Comparison of ENCODE assay signal across 14 cellular contexts in the genomic region with DNA sequence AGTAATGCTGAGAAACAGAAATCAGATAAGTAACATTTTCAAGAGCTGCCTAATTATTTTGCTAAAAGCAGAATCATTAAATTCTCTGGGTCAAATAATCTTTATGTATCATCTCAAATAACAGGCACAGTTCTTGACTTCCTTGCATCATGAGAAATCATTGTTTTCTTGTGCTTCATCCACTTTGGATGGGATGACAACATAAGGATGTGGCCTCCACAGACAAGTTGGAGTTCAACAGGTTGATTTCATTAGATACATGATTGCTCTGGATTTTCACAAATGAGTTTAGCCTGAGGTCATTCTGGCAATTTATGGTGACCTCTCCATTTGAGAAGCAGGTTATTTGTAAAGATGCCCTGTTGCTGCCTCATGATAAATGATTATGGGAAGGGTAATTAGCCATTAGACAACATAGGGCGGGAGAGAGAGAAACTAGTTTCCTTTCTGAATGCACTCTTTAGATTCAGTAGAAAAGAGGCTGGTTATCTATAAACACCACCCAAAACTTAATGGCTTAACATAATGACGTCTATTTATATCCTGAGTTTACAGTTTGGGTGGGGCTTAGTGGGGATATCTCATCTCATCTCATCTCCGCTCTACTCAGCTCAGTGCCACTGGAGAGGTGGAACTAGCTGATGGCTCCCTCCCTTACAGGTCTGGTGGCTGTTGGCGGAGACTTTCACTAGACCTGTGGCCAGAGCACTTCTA. TPM values are rescaled to one million over a fixed set of nuclear protein-coding genes. Genes with fewer than 3 reads are reported as not detected.
DNase-seq lines count a peak whose midpoint lies in the region; ATAC-seq and TF ChIP-seq lines count a peak whose summit lies in the region.
"Had no signal": no experiment of that assay in that cellular context is flagged by ENCODE, and none has a peak within 500 bp of the region (broad histone marks: within the 10 kb centered on the region; RNA-seq: fewer than 3 reads in every experiment).

No MANE protein-coding gene starts in this region.

- TF ChIP-seq CTCF in chondrocyte (IDR thresholded peaks at IDR 0.05), result no peak
- no peak for TF ChIP-seq CTCF in osteoblast (IDR thresholded peaks at IDR 0.05; ENCODE audit: extremely low read depth, low read depth, low read length)

- H4K20me1 ChIP-seq in osteoblast (ENCODE audit: insufficient read depth, low read length), result no peaks in the 10 kb centered on the region

- H3K36me3 Mint-ChIP-seq in chondrocyte (ENCODE audit: low read depth), result peaks cover 9% of the 10 kb centered on the region

- H3K36me3 ChIP-seq in osteoblast (ENCODE audit: insufficient read depth, low read length), result peaks cover 14% of the 10 kb centered on the region

- H3K9me3 ChIP-seq in osteoblast (ENCODE audit: low read depth, low read length), result no peaks in the 10 kb centered on the region
- H3K9me3 ChIP-seq: MG63 had no signal

- no peak overlapping the region for H3K4me3 Mint-ChIP-seq in chondrocyte (ENCODE audit: unreplicated experiment)
- H3K4me3 Mint-ChIP-seq: nephron progenitor cell had no signal

- H3K27ac Mint-ChIP-seq in chondrocyte (ENCODE audit: unreplicated experiment), result peak overlapping the region; percentile 75

- peaks cover 35% of the 10 kb centered on the region for H3K4me1 Mint-ChIP-seq in chondrocyte (ENCODE audit: low read depth)

- no peak overlapping the region for H3K4me3 ChIP-seq in osteoblast (ENCODE audit: insufficient read depth, low read length)
- H3K4me3 ChIP-seq: dorsolateral prefrontal cortex, MG63 had no signal

- peak overlapping the region; percentile 4 for H3K4me2 ChIP-seq in osteoblast (ENCODE audit: insufficient read depth, low read length)

- peak overlapping the region; percentile 38 for H3K27ac ChIP-seq in osteoblast (ENCODE audit: low read depth, low read length)

- H3K79me2 ChIP-seq in osteoblast (ENCODE audit: insufficient read depth, low read length), result peaks cover 13% of the 10 kb centered on the region

- ATAC-seq in stimulated activated naive CD8-positive, alpha-beta T cell treated with anti-CD3 and anti-CD28 coated beads, Interleukin-15, Interleukin-2, amounts not matched to agents 100 U/mL and 50 U/mL, for 24 hours, result no peak
- ATAC-seq in GM19035 (IDR thresholded peaks at IDR 0.05; ENCODE audit: unreplicated experiment), result no peak
- ATAC-seq: Panc1 had no signal

- H3K27me3 ChIP-seq in osteoblast (ENCODE audit: insufficient read depth, low read length), result no peaks in the 10 kb centered on the region
- H3K27me3 ChIP-seq: dorsolateral prefrontal cortex, MG63 had no signal

- DNase-seq in DMS153 treated with DMSO at 0.1 percent for 48 hours (lab: John Stamatoyannopoulos, UW; ENCODE audit: unreplicated experiment) (peak; percentile 56), HT-29 (ENCODE audit: low spot score) (peak; percentile 23), chondrocyte (ENCODE audit: low spot score) (no peak), osteoblast (ENCODE audit: insufficient read length, low spot score, missing footprints) (no peak), activated gamma-delta T cell treated with Interleukin-2 at 50 U/mL for 16 hours (no peak)
- DNase-seq in stimulated activated naive CD8-positive, alpha-beta T cell treated with anti-CD3 and anti-CD28 coated beads, Interleukin-15, Interleukin-2, amounts not matched to agents 100 U/mL and 50 U/mL, for 24 hours, result no peak
- DNase-seq: amygdala, dorsolateral prefrontal cortex, islet precursor cell, NCI-H345, nephron progenitor cell had no signal

- H3K4me1 ChIP-seq in osteoblast (ENCODE audit: insufficient read depth, low read length), result peaks cover 24% of the 10 kb centered on the region

- no peak overlapping the region for H2AFZ ChIP-seq in osteoblast (ENCODE audit: low read length)

- H3K9me3 Mint-ChIP-seq in chondrocyte (ENCODE audit: low read depth), result no peaks in the 10 kb centered on the region
- H3K9me3 Mint-ChIP-seq: nephron progenitor cell had no signal

- no peaks in the 10 kb centered on the region for H3K27me3 Mint-ChIP-seq in chondrocyte (ENCODE audit: low read depth)

RNA-seq across cellular contexts. Expression of a gene that starts 35.0 kb away (rescaled TPM):
- 0.36 and 0.44 TPM in 2 replicates for total RNA-seq in HT-29 (2014; rRNA removed; shearing (Covaris generic))
- total RNA-seq in chondrocyte (2.3 to 3.6 TPM (median 2.4 TPM) in 3 replicates), osteoblast (0.72 and 1.2 TPM in 2 replicates)

Comparison
In these comparisons a context has a peak if more than half of its experiments do, and no peak if none do; other contexts are left out.
1. DNase-seq: peak in DMS153 treated with DMSO at 0.1 percent for 48 hours (single experiment) and HT-29 (single experiment); none in chondrocyte (single experiment), osteoblast (single experiment), activated gamma-delta T cell treated with Interleukin-2 at 50 U/mL for 16 hours (single experiment) and stimulated activated naive CD8-positive, alpha-beta T cell treated with anti-CD3 and anti-CD28 coated beads, Interleukin-15, Interleukin-2, amounts not matched to agents 100 U/mL and 50 U/mL, for 24 hours (single experiment).